16 cellular contexts compared by ENCODE assay signal in the genomic region with DNA sequence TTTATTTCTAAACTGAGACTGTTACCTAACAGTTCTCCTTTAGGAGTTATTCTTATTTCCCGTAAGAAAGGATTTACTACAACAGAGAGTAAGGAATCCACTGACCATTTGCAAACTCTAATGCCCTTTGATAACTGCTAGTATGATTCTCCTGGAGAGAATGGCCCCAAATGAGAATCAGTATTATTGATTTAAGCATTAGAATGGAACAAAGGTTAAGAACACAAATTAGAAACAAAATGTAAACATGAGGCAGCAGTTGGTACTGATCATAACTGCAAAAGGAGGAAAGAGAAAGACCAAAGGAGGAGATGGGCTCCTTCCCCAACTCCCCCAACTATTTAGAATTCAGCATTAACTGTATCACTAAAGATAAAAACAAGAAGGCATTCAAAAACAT.
"Had no signal": no experiment of that assay in that cellular context is flagged by ENCODE, and none has a peak within 500 bp of the region (broad histone marks: within the 10 kb centered on the region; RNA-seq: fewer than 3 reads in every experiment).

No MANE protein-coding gene starts in this region.

- H3K4me3 Mint-ChIP-seq: natural killer cell treated with Interleukin-12 subunit alpha and Interleukin-12 subunit beta and Interleukin-15 and Interleukin-18, amount 100 ng/mL, for 72 hours; stimulated activated naive CD8-positive, alpha-beta T cell treated with anti-CD3 and anti-CD28 coated beads, Interleukin-15, Interleukin-2, amounts not matched to agents 100 ng/mL and 50 ng/mL, for 24 hours had no signal

- DNase-seq: activated CD4-positive, alpha-beta T cell treated with anti-CD3 and anti-CD28 coated beads, Interleukin-2, amount 50 U/mL, for 48 hours; activated gamma-delta T cell treated with Interleukin-2 at 50 U/mL for 16 hours; dorsolateral prefrontal cortex; erythroblast; gastrocnemius medialis; heart right ventricle; left ventricle myocardium superior; mesenchymal stem cell; stimulated activated CD4-positive, alpha-beta T cell treated with anti-CD3 and anti-CD28 coated beads, Interleukin-4, amount 100 ng/mL, for 4 hours; T-helper 1 cell; testis; upper lobe of right lung had no signal

- H3K27ac Mint-ChIP-seq: natural killer cell treated with Interleukin-12 subunit alpha and Interleukin-12 subunit beta and Interleukin-15 and Interleukin-18, amount 100 ng/mL, for 72 hours; progenitor cell of endocrine pancreas; stimulated activated naive CD8-positive, alpha-beta T cell treated with anti-CD3 and anti-CD28 coated beads, Interleukin-15, Interleukin-2, amounts not matched to agents 100 ng/mL and 50 ng/mL, for 24 hours had no signal

- ATAC-seq: gastrocnemius medialis; heart right ventricle; left ventricle myocardium superior; natural killer cell treated with Interleukin-12 subunit alpha and Interleukin-12 subunit beta and Interleukin-15 and Interleukin-18, amount 100 ng/mL, for 72 hours; SK-N-SH treated with all-trans-retinoic acid at 6 μM for 48 hours; upper lobe of right lung had no signal

- H3K27me3 Mint-ChIP-seq: natural killer cell treated with Interleukin-12 subunit alpha and Interleukin-12 subunit beta and Interleukin-15 and Interleukin-18, amount 100 ng/mL, for 72 hours; progenitor cell of endocrine pancreas; stimulated activated naive CD8-positive, alpha-beta T cell treated with anti-CD3 and anti-CD28 coated beads, Interleukin-15, Interleukin-2, amounts not matched to agents 100 ng/mL and 50 ng/mL, for 24 hours had no signal

- H3K9me3 Mint-ChIP-seq: natural killer cell treated with Interleukin-12 subunit alpha and Interleukin-12 subunit beta and Interleukin-15 and Interleukin-18, amount 100 ng/mL, for 72 hours; stimulated activated naive CD8-positive, alpha-beta T cell treated with anti-CD3 and anti-CD28 coated beads, Interleukin-15, Interleukin-2, amounts not matched to agents 100 ng/mL and 50 ng/mL, for 24 hours had no signal
